In the genomic region with DNA sequence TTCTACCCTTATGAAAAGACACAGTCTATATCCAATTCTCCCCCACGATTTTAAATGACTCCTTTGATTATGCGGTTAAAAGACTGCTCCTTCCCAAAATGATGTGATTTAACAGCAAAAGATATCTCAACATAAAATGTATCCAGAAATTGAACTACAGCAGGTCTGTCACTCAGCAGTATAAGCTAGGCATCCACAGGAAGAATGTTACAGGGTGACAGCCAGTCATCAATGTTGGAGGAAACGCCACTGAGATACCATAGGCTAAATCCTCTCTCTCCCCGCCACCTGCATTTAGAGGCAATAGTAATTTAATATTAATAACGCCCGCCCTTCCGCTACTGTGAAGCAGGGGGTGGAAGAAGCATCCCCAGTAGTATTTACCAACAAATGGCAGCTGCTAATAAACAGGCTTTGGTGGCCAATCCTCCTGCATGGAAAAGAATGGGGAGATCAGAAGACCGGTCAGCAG, we compare ENCODE assay signal across 8 cellular contexts.
DNase-seq lines count a peak whose midpoint lies in the region; ATAC-seq and TF ChIP-seq lines count a peak whose summit lies in the region.

No MANE protein-coding gene starts in this region.

- DNase-seq in effector memory CD4-positive, alpha-beta T cell = no peak
- DNase-seq in retinal pigment epithelial cell (ENCODE audit: low read depth) (no peak), iPS-NIHi11 (ENCODE audit: low spot score) (no peak)
- DNase-seq in stimulated activated CD4-positive, alpha-beta T cell treated with anti-CD3 and anti-CD28 coated beads, Interleukin-4, amount 100 ng/mL, for 1 hour = no peak
- DNase-seq in activated CD8-positive, alpha-beta memory T cell treated with anti-CD3 and anti-CD28 coated beads for 24 hours = no peak

- peak overlapping the region; percentile 77 for H3K27ac ChIP-seq in effector memory CD4-positive, alpha-beta T cell (ENCODE audit: insufficient read depth, low read length, poor library complexity, severe bottlenecking)

- peak overlapping the region; percentile 92 for H3K4me3 ChIP-seq in effector memory CD4-positive, alpha-beta T cell (ENCODE audit: insufficient read depth, low read depth, low read length, poor library complexity, severe bottlenecking)
- H3K4me3 ChIP-seq in retinal pigment epithelial cell (ENCODE audit: low read length) = peak overlapping the region; percentile 77

- peaks cover 27% of the 10 kb centered on the region for H3K36me3 ChIP-seq in effector memory CD4-positive, alpha-beta T cell (ENCODE audit: control insufficient read depth, insufficient read depth, low read length)

- H3K9me3 ChIP-seq in effector memory CD4-positive, alpha-beta T cell (ENCODE audit: control insufficient read depth, low read length) = no peaks in the 10 kb centered on the region

- no peak for TF ChIP-seq CTCF in retinal pigment epithelial cell (conservative IDR thresholded peaks at IDR 0.05; ENCODE audit: low read depth, low read length)

- H3K27me3 ChIP-seq in effector memory CD4-positive, alpha-beta T cell (replicated peaks; ENCODE audit: control insufficient read depth, insufficient read depth, low read length, poor library complexity, severe bottlenecking) = no peaks in the 10 kb centered on the region

- H3K4me1 ChIP-seq in effector memory CD4-positive, alpha-beta T cell (ENCODE audit: control insufficient read depth, insufficient read depth, low read length, poor library complexity, severe bottlenecking) = peaks cover 16% of the 10 kb centered on the region

- ATAC-seq in GM19035 (IDR thresholded peaks at IDR 0.05; ENCODE audit: unreplicated experiment) (peak; percentile 4), HG03571 (IDR thresholded peaks at IDR 0.05; ENCODE audit: unreplicated experiment) (peak; percentile 2), GM18870 (IDR thresholded peaks at IDR 0.05; ENCODE audit: unreplicated experiment) (no peak)
